20 cellular contexts compared by ENCODE assay signal in genomic region chr19:35946203-35946602, GRCh38. TPM values are rescaled to one million over a fixed set of nuclear protein-coding genes. Genes with fewer than 3 reads are reported as not detected.
"Had no signal": no experiment of that assay in that cellular context is flagged by ENCODE, and none has a peak within 500 bp of the region (broad histone marks: within the 10 kb centered on the region; RNA-seq: fewer than 3 reads in every experiment).

No MANE protein-coding gene starts in this region.

- H3K36me3 ChIP-seq: transverse colon, vagina had no signal

- H3K4me3 Mint-ChIP-seq: activated CD4-positive, alpha-beta T cell treated with anti-CD3 and anti-CD28 coated beads, Interleukin-2, amount 10 ng/mL, durations not matched to agents 7 days and 5 days; activated CD8-positive, alpha-beta T cell treated with anti-CD3 and anti-CD28 coated beads, Interleukin-2, amount 10 ng/mL, durations not matched to agents 7 days and 5 days; activated T-helper 1 cell treated with anti-CD3 and anti-CD28 coated beads, Interleukin-12 subunit alpha, Interleukin-12 subunit beta, Interleukin-2, Interleukin-4 antibody, amounts not matched to agents 30 ng/mL and 10 ng/mL and 1 ng/mL, durations not matched to agents 14 hours and 24 hours and 36 hours; stimulated activated naive CD8-positive, alpha-beta T cell treated with anti-CD3 and anti-CD28 coated beads, Interleukin-15, amount 100 ng/mL, for 72 hours had no signal

- H3K27ac Mint-ChIP-seq: activated T-helper 1 cell treated with anti-CD3 and anti-CD28 coated beads, Interleukin-12 subunit alpha, Interleukin-12 subunit beta, Interleukin-2, Interleukin-4 antibody, amounts not matched to agents 30 ng/mL and 10 ng/mL and 1 ng/mL, durations not matched to agents 14 hours and 24 hours and 36 hours; stimulated activated naive CD8-positive, alpha-beta T cell treated with anti-CD3 and anti-CD28 coated beads, Interleukin-15, amount 100 ng/mL, for 72 hours had no signal

- H3K27ac ChIP-seq: ascending aorta, gastrocnemius medialis, prostate gland, right atrium auricular region, suprapubic skin, transverse colon, vagina had no signal

- H3K9me3 ChIP-seq: ascending aorta, gastrocnemius medialis, prostate gland, right atrium auricular region, suprapubic skin, transverse colon, vagina had no signal

- DNase-seq: activated CD4-positive, alpha-beta T cell treated with anti-CD3 and anti-CD28 coated beads, Interleukin-2, amount 10 ng/mL, durations not matched to agents 7 days and 5 days; activated CD8-positive, alpha-beta T cell treated with anti-CD3 and anti-CD28 coated beads, Interleukin-2, amount 10 ng/mL, durations not matched to agents 7 days and 5 days; activated naive CD4-positive, alpha-beta T cell; cortex of kidney; gastrocnemius medialis; head of caudate nucleus; stimulated activated naive CD8-positive, alpha-beta T cell treated with anti-CD3 and anti-CD28 coated beads, Interleukin-15, amount 100 ng/mL, for 72 hours; SW 1271; T-helper 9 cell; transverse colon had no signal

- H3K4me3 ChIP-seq: ascending aorta, gastrocnemius medialis, lung, prostate gland, right atrium auricular region, suprapubic skin, transverse colon, vagina had no signal

- H3K27me3 Mint-ChIP-seq: activated CD4-positive, alpha-beta T cell treated with anti-CD3 and anti-CD28 coated beads, Interleukin-2, amount 10 ng/mL, durations not matched to agents 7 days and 5 days; stimulated activated naive CD8-positive, alpha-beta T cell treated with anti-CD3 and anti-CD28 coated beads, Interleukin-15, amount 100 ng/mL, for 72 hours had no signal

- H3K9me3 Mint-ChIP-seq: activated CD4-positive, alpha-beta T cell treated with anti-CD3 and anti-CD28 coated beads, Interleukin-2, amount 10 ng/mL, durations not matched to agents 7 days and 5 days; activated T-helper 1 cell treated with anti-CD3 and anti-CD28 coated beads, Interleukin-12 subunit alpha, Interleukin-12 subunit beta, Interleukin-2, Interleukin-4 antibody, amounts not matched to agents 30 ng/mL and 10 ng/mL and 1 ng/mL, durations not matched to agents 14 hours and 24 hours and 36 hours; neural crest cell; stimulated activated naive CD8-positive, alpha-beta T cell treated with anti-CD3 and anti-CD28 coated beads, Interleukin-15, amount 100 ng/mL, for 72 hours had no signal

- ATAC-seq: activated CD8-positive, alpha-beta T cell treated with anti-CD3 and anti-CD28 coated beads, Interleukin-2, amount 10 ng/mL, durations not matched to agents 7 days and 5 days; gastrocnemius medialis; left lobe of liver had no signal

- H3K27me3 ChIP-seq: ascending aorta, gastrocnemius medialis, right atrium auricular region, suprapubic skin, transverse colon, vagina had no signal

- H3K4me1 ChIP-seq: ascending aorta, gastrocnemius medialis, prostate gland, right atrium auricular region, suprapubic skin, transverse colon, vagina had no signal

RNA-seq across cellular contexts. Expression of gene TYROBP, which starts 38.1 kb away (rescaled TPM):
- total RNA-seq: activated CD4-positive, alpha-beta T cell treated with anti-CD3 and anti-CD28 coated beads, Interleukin-2, amount 10 ng/mL, durations not matched to agents 7 days and 5 days; activated T-helper 1 cell treated with anti-CD3 and anti-CD28 coated beads, Interleukin-12 subunit alpha, Interleukin-12 subunit beta, Interleukin-2, Interleukin-4 antibody, amounts not matched to agents 30 ng/mL and 10 ng/mL and 1 ng/mL, durations not matched to agents 14 hours and 24 hours and 36 hours; neural crest cell; osteocyte had no signal

RNA-seq across cellular contexts. Expression of gene HCST, which starts 43.9 kb away (rescaled TPM):
- total RNA-seq: ascending aorta, neural crest cell had no signal
